Comparison of ENCODE assay signal across 8 cellular contexts in genomic region chr3:31918179-31919165, GRCh38.
A peak's percentile ranks its signal among the peaks of the same experiment; 100 is the strongest.
DNase-seq lines count a peak whose midpoint lies in the region; ATAC-seq and TF ChIP-seq lines count a peak whose summit lies in the region.

No MANE protein-coding gene starts in this region.

- peaks cover 34% of the 10 kb centered on the region for H3K4me1 ChIP-seq in Panc1 (ENCODE audit: control insufficient read depth, insufficient read depth, low read length)
- peaks cover 11% of the 10 kb centered on the region for H3K4me1 ChIP-seq in mesendoderm (ENCODE audit: control insufficient read depth, low read depth, low read length)
- H3K4me1 ChIP-seq in right atrium auricular region, result no peaks in the 10 kb centered on the region

- no peak overlapping the region for H3K9ac ChIP-seq in mesendoderm (ENCODE audit: low read length)

- no peaks in the 10 kb centered on the region for H3K27me3 ChIP-seq in Panc1 (ENCODE audit: control insufficient read depth, insufficient read depth, low read length)
- H3K27me3 ChIP-seq in mesendoderm (ENCODE audit: insufficient read depth, low read length, poor library complexity), result no peaks in the 10 kb centered on the region
- H3K27me3 ChIP-seq in right atrium auricular region, result no peaks in the 10 kb centered on the region

- CTCF ChIA-PET in Panc1 (lab: Charles Lee), result no interaction called here

- no peak overlapping the region for H3K56ac ChIP-seq in mesendoderm (ENCODE audit: low read length)

- H3K79me2 ChIP-seq in mesendoderm (ENCODE audit: control insufficient read depth, insufficient read depth, low read length), result peaks cover 7% of the 10 kb centered on the region

- POLR2A ChIA-PET in Panc1 (lab: Charles Lee), result no interaction called here

- H3K4ac ChIP-seq in mesendoderm (ENCODE audit: low read depth, low read length), result no peak overlapping the region

- H2AK5ac ChIP-seq in mesendoderm (ENCODE audit: low read length), result no peak overlapping the region

- H3K4me2 ChIP-seq in mesendoderm (ENCODE audit: low read length), result no peak overlapping the region

- peak; percentile 70 for ATAC-seq in GM18517 (IDR thresholded peaks at IDR 0.05; ENCODE audit: unreplicated experiment)
- peak; percentile 66 for ATAC-seq in Panc1

- in situ Hi-C loops in Panc1 (cut with HindIII; ENCODE audit: low pct_unique_long_range_greater_than_20kb, low sequenced_read_pairs), result no loop called here

- H2BK5ac ChIP-seq in mesendoderm (ENCODE audit: low read length), result no peak overlapping the region

- peaks cover 7% of the 10 kb centered on the region for H3K9me3 Mint-ChIP-seq in HFFc6

- no TSS peak for BruUV-seq in Panc1 (replicated peaks; lab: Mats Ljungman, UMichigan)

- peaks cover 32% of the 10 kb centered on the region; the same call in 1 of the 2 replicates for H3K4me1 Mint-ChIP-seq in HFFc6 (ENCODE audit: low read depth)

- no CpG with 5 or more reads among the region's 5 CpGs for WGBS in mesendoderm (ENCODE audit: extremely low coverage, insufficient coverage, low lambda C conversion rate)

- peaks cover 1% of the 10 kb centered on the region; the same call in 1 of the 2 replicates for H3K27me3 Mint-ChIP-seq in HFFc6 (ENCODE audit: insufficient read depth)

- no peak overlapping the region for H3K18ac ChIP-seq in mesendoderm (ENCODE audit: low read length)

- H3K9me3 ChIP-seq in Panc1 (ENCODE audit: control insufficient read depth, insufficient read depth, low read depth, low read length), result no peaks in the 10 kb centered on the region
- peaks cover 0 to 16% of the 10 kb centered on the region in 2 donors for H3K9me3 ChIP-seq in right atrium auricular region

- H3K36me3 ChIP-seq in Panc1 (ENCODE audit: control insufficient read depth, insufficient read depth, low read length) (no peaks in the 10 kb centered on the region), mesendoderm (ENCODE audit: control insufficient read depth, insufficient read depth, low read length) (no peaks in the 10 kb centered on the region), right atrium auricular region (no peaks in the 10 kb centered on the region)

- H3K79me1 ChIP-seq in mesendoderm (ENCODE audit: low read length), result no peaks in the 10 kb centered on the region

- no peak for TF ChIP-seq CTCF in HFFc6 (IDR thresholded peaks at IDR 0.05)
- TF ChIP-seq CTCF in Panc1 (IDR thresholded peaks at IDR 0.05), result no peak
- no peak for TF ChIP-seq CTCF in right atrium auricular region (IDR thresholded peaks at IDR 0.05)

- no peak overlapping the region for H2BK15ac ChIP-seq in mesendoderm (replicated peaks; ENCODE audit: low read depth)

- H3K27ac Mint-ChIP-seq in HFFc6, result peak overlapping the region; percentile 8; the same call in 1 of the 2 replicates

- H3K4me3 ChIP-seq in Panc1 (ENCODE audit: low read depth in 2 of 2, low read length in 2 of 2) (no peak overlapping the region), mesendoderm (ENCODE audit: low read length) (no peak overlapping the region), right atrium auricular region (no peak overlapping the region)

- H3K27ac ChIP-seq in Panc1 (ENCODE audit: low read length), result 0 out of 2 replicates have a peak overlapping the region, but pooled peaks have one; percentile 13
- no peak overlapping the region for H3K27ac ChIP-seq in mesendoderm (ENCODE audit: low read depth, low read length)
- no peak overlapping the region for H3K27ac ChIP-seq in right atrium auricular region

- no peak overlapping the region for H2BK120ac ChIP-seq in mesendoderm (ENCODE audit: low read depth, low read length)

- no peak overlapping the region for H4K5ac ChIP-seq in mesendoderm (ENCODE audit: low read length)

- H3K23ac ChIP-seq in mesendoderm (ENCODE audit: low read length), result no peak overlapping the region

- peak overlapping the region; percentile 57; the same call in 1 of the 2 replicates for H3K4me3 Mint-ChIP-seq in HFFc6

- H4K8ac ChIP-seq in mesendoderm (ENCODE audit: low read depth, low read length), result no peak overlapping the region

- intact Hi-C loops in Panc1 (cut with micrococcal nuclease; ENCODE audit: unreplicated experiment), result no loop called here

- DNase-seq in HFFc6 (no peak), Panc1 (ENCODE audit: low read depth, low spot score) (no peak), mesendoderm (peak; percentile 70), ecto neural progenitor cell (ENCODE audit: low spot score) (no peak), NCI-H1930 (lab: John Stamatoyannopoulos, UW) (no peak), right atrium auricular region (ENCODE audit: low spot score) (no peak), AG08395 (ENCODE audit: low spot score) (no peak)

- peaks cover 9% of the 10 kb centered on the region; the same call in 1 of the 2 replicates for H3K36me3 Mint-ChIP-seq in HFFc6 (ENCODE audit: low read depth)
